ENCODE assay signal across 15 cellular contexts in genomic region chr11:112410325-112410724, GRCh38.
"Had no signal": no experiment of that assay in that cellular context is flagged by ENCODE, and none has a peak within 500 bp of the region (broad histone marks: within the 10 kb centered on the region; RNA-seq: fewer than 3 reads in every experiment).

No MANE protein-coding gene starts in this region.

- ATAC-seq: foreskin keratinocyte; left cardiac atrium; mucosa of descending colon; stimulated activated naive CD8-positive, alpha-beta T cell treated with anti-CD3 and anti-CD28 coated beads, Interleukin-15, Interleukin-2, amounts not matched to agents 100 U/mL and 50 U/mL, for 24 hours had no signal

- H3K4me1 Mint-ChIP-seq: central memory CD8-positive, alpha-beta T cell; naive B cell; neural crest cell had no signal

- H3K27ac Mint-ChIP-seq: activated CD4-positive, alpha-beta memory T cell treated with anti-CD3 and anti-CD28 coated beads for 36 hours; naive B cell; progenitor cell of endocrine pancreas had no signal

- H3K4me3 Mint-ChIP-seq: activated CD4-positive, alpha-beta memory T cell treated with anti-CD3 and anti-CD28 coated beads for 36 hours; central memory CD8-positive, alpha-beta T cell; naive B cell; neural crest cell had no signal

- DNase-seq: activated CD4-positive, alpha-beta memory T cell treated with anti-CD3 and anti-CD28 coated beads for 36 hours; activated naive CD4-positive, alpha-beta T cell treated with anti-CD3 and anti-CD28 coated beads, Interleukin-2, amount 50 U/mL, for 16 hours; activated T-cell treated with anti-CD3 and anti-CD28 coated beads for 4 hours; colonic mucosa; foreskin keratinocyte; hippocampal formation; left cardiac atrium; mesenchymal stem cell; mucosa of descending colon; naive B cell; stimulated activated CD4-positive, alpha-beta T cell treated with anti-CD3 and anti-CD28 coated beads, Interleukin-2, amount 100 ng/mL, for 24 hours; stimulated activated naive CD8-positive, alpha-beta T cell treated with anti-CD3 and anti-CD28 coated beads, Interleukin-15, Interleukin-2, amounts not matched to agents 100 U/mL and 50 U/mL, for 24 hours had no signal

- H3K36me3 Mint-ChIP-seq: activated CD4-positive, alpha-beta memory T cell treated with anti-CD3 and anti-CD28 coated beads for 36 hours had no signal
